Comparison of ENCODE assay signal across 9 cellular contexts in the genomic region with DNA sequence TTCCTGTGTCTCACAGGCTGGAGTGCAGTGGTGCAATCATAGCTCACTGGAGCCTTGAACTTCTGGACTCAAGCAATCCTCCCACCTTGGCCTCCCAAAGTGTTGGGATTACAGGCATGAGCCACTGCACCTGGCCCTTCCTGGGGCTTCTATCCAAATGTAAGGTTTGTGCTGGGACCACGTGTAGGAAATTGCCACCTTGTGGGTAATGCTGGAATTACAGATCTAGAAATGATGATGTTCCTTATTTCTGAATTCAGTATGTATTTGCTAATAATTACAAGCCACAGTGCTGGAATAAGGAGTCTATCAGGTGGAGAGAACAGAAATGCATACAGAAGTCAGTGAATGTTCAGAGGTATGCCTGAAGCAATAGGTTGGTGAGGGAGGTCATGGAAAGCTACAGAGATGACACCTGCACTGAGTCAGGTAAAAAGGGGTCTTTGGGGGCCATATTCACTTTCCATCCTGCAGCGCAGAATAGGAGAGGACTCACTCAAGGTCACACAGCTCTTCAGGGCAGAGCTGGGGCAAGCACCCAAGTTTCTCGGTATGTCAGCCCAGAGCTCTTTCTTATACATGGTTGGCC. TPM values are rescaled to one million over a fixed set of nuclear protein-coding genes. Genes with fewer than 3 reads are reported as not detected.
A peak's percentile ranks its signal among the peaks of the same experiment; 100 is the strongest.
DNase-seq lines count a peak whose midpoint lies in the region; ATAC-seq and TF ChIP-seq lines count a peak whose summit lies in the region.
"Had no signal": no experiment of that assay in that cellular context is flagged by ENCODE, and none has a peak within 500 bp of the region (broad histone marks: within the 10 kb centered on the region; RNA-seq: fewer than 3 reads in every experiment).

No MANE protein-coding gene starts in this region.

- H2AFZ ChIP-seq in PC-3 (ENCODE audit: low read length) = no peak overlapping the region

- ATAC-seq in PC-3 (peak; percentile 27; the same call in 1 of the 2 replicates), GM18519 (IDR thresholded peaks at IDR 0.05; ENCODE audit: low FRiP score, unreplicated experiment) (no peak), HG03571 (IDR thresholded peaks at IDR 0.05; ENCODE audit: unreplicated experiment) (no peak)
- ATAC-seq in activated T-helper 17 cell treated with anti-CD3 and anti-CD28 coated beads, Interleukin-2, amount 50 U/mL, for 72 hours (replicated peaks) = no peak

- H3K79me2 ChIP-seq in PC-3 (ENCODE audit: low read length) = no peaks in the 10 kb centered on the region

- peaks cover 9% of the 10 kb centered on the region for H3K4me1 Mint-ChIP-seq in activated T-helper 17 cell treated with anti-CD3 and anti-CD28 coated beads, Interleukin-2, amount 50 U/mL, for 72 hours

- no peak overlapping the region for H3K27ac Mint-ChIP-seq in activated T-helper 17 cell treated with anti-CD3 and anti-CD28 coated beads, Interleukin-2, amount 50 U/mL, for 72 hours

- peaks cover 29% of the 10 kb centered on the region for H3K27me3 ChIP-seq in HAP-1 (ENCODE audit: low read depth)
- no peaks in the 10 kb centered on the region for H3K27me3 ChIP-seq in PC-3 (ENCODE audit: low read length)

- H3K27ac ChIP-seq in PC-3 (ENCODE audit: low read length) = no peak overlapping the region

- no peak overlapping the region for H3K9ac ChIP-seq in PC-3 (ENCODE audit: low read length)

- no peaks in the 10 kb centered on the region for H4K20me1 ChIP-seq in PC-3 (ENCODE audit: low read length)

- H3K4me1 ChIP-seq in HAP-1 (peaks cover 12% of the 10 kb centered on the region), PC-3 (ENCODE audit: insufficient read depth, low read length) (peaks cover 13% of the 10 kb centered on the region)

- CTCF ChIA-PET in PC-3 (lab: Charles Lee) = no interaction called here

- intact Hi-C loops in PC-3 (cut with micrococcal nuclease) = no loop called here

- no peaks in the 10 kb centered on the region for H3F3A ChIP-seq in PC-3 (ENCODE audit: low read length, unreplicated experiment)

- H3K4me2 ChIP-seq in PC-3 (ENCODE audit: low read length) = no peak overlapping the region

- in situ Hi-C loops in HAP-1 (cut with MboI; ENCODE audit: low sequenced_read_pairs) = no loop called here

- H3K36me3 ChIP-seq in HAP-1 (replicated peaks) = no peaks in the 10 kb centered on the region
- no peaks in the 10 kb centered on the region for H3K36me3 ChIP-seq in PC-3 (ENCODE audit: low read depth, low read length)

- H3K4me3 ChIP-seq in HAP-1 (no peak overlapping the region), PC-3 (ENCODE audit: low read length) (no peak overlapping the region)

- H3K36me3 Mint-ChIP-seq in activated T-helper 17 cell treated with anti-CD3 and anti-CD28 coated beads, Interleukin-2, amount 50 U/mL, for 72 hours (ENCODE audit: low read depth) = no peaks in the 10 kb centered on the region

- DNase-seq in COLO829 (ENCODE audit: low spot score) (peak; percentile 54), HAP-1 (ENCODE audit: low spot score in 2 of 2) (peak; percentile 44 to 48), PC-3 (peak; percentile 65), fibroblast of gingiva (ENCODE audit: low read depth) (peak; percentile 24), retina (peak; percentile 45)

- H3K9me2 ChIP-seq in PC-3 (replicated peaks; ENCODE audit: low read length) = no peaks in the 10 kb centered on the region

- no peaks in the 10 kb centered on the region for H3K9me3 Mint-ChIP-seq in activated T-helper 17 cell treated with anti-CD3 and anti-CD28 coated beads, Interleukin-2, amount 50 U/mL, for 72 hours

- H3K4me3 Mint-ChIP-seq in activated T-helper 17 cell treated with anti-CD3 and anti-CD28 coated beads, Interleukin-2, amount 50 U/mL, for 72 hours = no peak overlapping the region

- POLR2A ChIA-PET in PC-3 (lab: Charles Lee; ENCODE audit: unreplicated experiment) = no interaction called here

- H3K27me3 Mint-ChIP-seq in activated T-helper 17 cell treated with anti-CD3 and anti-CD28 coated beads, Interleukin-2, amount 50 U/mL, for 72 hours = peaks cover 4% of the 10 kb centered on the region

- peak; percentile 62 for TF ChIP-seq CTCF in PC-3 (conservative IDR thresholded peaks at IDR 0.05; ENCODE audit: low read depth, low read length)

- H3K9me3 ChIP-seq in HAP-1 (no peaks in the 10 kb centered on the region; the same call in 1 of the 2 replicates), PC-3 (ENCODE audit: low read length) (no peaks in the 10 kb centered on the region)

- BruUV-seq in PC-3 (replicated peaks; lab: Mats Ljungman, UMichigan) = no TSS peak

RNA-seq across cellular contexts. Expression of gene IGFBPL1, which starts 8.8 kb away (rescaled TPM):
- total RNA-seq in PC-3 (2014; rRNA removed) = 0.66 TPM in 1 of 2 replicates, not detected in the other
- not detected for total RNA-seq in activated T-helper 17 cell treated with anti-CD3 and anti-CD28 coated beads, Interleukin-2, amount 50 U/mL, for 72 hours
- total RNA-seq: mononuclear cell had no signal

RNA-seq across cellular contexts. Expression of gene ALDH1B1, which starts 40.5 kb away (rescaled TPM):
- total RNA-seq in PC-3 (2014; rRNA removed) = 28.6 and 29.0 TPM in 2 replicates
- total RNA-seq in activated T-helper 17 cell treated with anti-CD3 and anti-CD28 coated beads, Interleukin-2, amount 50 U/mL, for 72 hours = 10 to 100 TPM; 15.6 to 29.1 TPM
